In the genomic region with DNA sequence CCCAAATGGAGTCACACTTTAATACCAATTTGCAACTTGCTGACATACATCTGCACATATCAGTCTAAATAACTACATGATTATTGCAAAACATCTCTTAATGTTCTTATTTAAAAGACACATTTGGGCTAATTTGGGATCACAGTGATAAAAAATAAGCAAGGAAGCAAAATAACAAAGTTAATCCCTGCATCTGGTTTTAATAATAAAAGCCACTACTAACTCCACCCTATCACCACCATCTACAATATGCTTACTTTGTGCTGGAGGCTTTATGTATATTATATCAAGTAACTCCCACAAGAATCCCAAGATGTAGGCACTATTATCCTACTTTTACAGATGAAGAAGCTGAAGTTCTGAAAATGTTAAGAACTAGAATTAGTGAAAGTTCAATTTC, we compare ENCODE assay signal across 16 cellular contexts.
"Had no signal": no experiment of that assay in that cellular context is flagged by ENCODE, and none has a peak within 500 bp of the region (broad histone marks: within the 10 kb centered on the region; RNA-seq: fewer than 3 reads in every experiment).

No MANE protein-coding gene starts in this region.

- H3K4me3 Mint-ChIP-seq: activated CD4-positive, alpha-beta memory T cell treated with anti-CD3 and anti-CD28 coated beads for 36 hours; activated CD8-positive, alpha-beta memory T cell treated with anti-CD3 and anti-CD28 coated beads, Interleukin-2, amount 10 ng/mL, durations not matched to agents 7 days and 5 days had no signal

- H3K9me3 Mint-ChIP-seq: activated CD4-positive, alpha-beta memory T cell treated with anti-CD3 and anti-CD28 coated beads for 36 hours; activated T-helper 2 cell treated with anti-CD3 and anti-CD28 coated beads, Interferon-gamma antibody, Interleukin-2, Interleukin-4, amounts not matched to agents 10 μg/mL and 5 μg/mL and 100 μg/mL, durations not matched to agents 14 hours and 24 hours and 36 hours; stimulated activated naive B cell treated with anti-CD40 and anti-IgM and Interleukin-4, amounts not matched to agents 10 μg/mL and 1 μg/mL and 100 μg/mL, for 72 hours had no signal

- H3K27me3 ChIP-seq: adrenal gland, cardiac muscle cell, gastrocnemius medialis, pancreas, tibial artery had no signal

- H3K27me3 Mint-ChIP-seq: activated CD4-positive, alpha-beta memory T cell treated with anti-CD3 and anti-CD28 coated beads for 36 hours; activated CD8-positive, alpha-beta memory T cell treated with anti-CD3 and anti-CD28 coated beads, Interleukin-2, amount 10 ng/mL, durations not matched to agents 7 days and 5 days; stimulated activated naive B cell treated with anti-CD40 and anti-IgM and Interleukin-4, amounts not matched to agents 10 μg/mL and 1 μg/mL and 100 μg/mL, for 72 hours had no signal

- H3K4me3 ChIP-seq: adrenal gland, cardiac muscle cell, gastrocnemius medialis, lower lobe of right lung, pancreas, tibial artery had no signal

- H3K27ac Mint-ChIP-seq: activated CD4-positive, alpha-beta memory T cell treated with anti-CD3 and anti-CD28 coated beads for 36 hours; activated CD8-positive, alpha-beta memory T cell treated with anti-CD3 and anti-CD28 coated beads, Interleukin-2, amount 10 ng/mL, durations not matched to agents 7 days and 5 days; activated T-helper 2 cell treated with anti-CD3 and anti-CD28 coated beads, Interferon-gamma antibody, Interleukin-2, Interleukin-4, amounts not matched to agents 10 μg/mL and 5 μg/mL and 100 μg/mL, durations not matched to agents 14 hours and 24 hours and 36 hours had no signal

- H3K27ac ChIP-seq: adrenal gland, cardiac muscle cell, gastrocnemius medialis, lower lobe of right lung, pancreas, tibial artery had no signal

- DNase-seq: activated CD4-positive, alpha-beta memory T cell treated with anti-CD3 and anti-CD28 coated beads for 36 hours; activated CD4-positive, CD25-positive, alpha-beta regulatory T cell treated with anti-CD3 and anti-CD28 coated beads, Interleukin-2, amount 50 U/mL, for 72 hours; activated CD8-positive, alpha-beta memory T cell treated with anti-CD3 and anti-CD28 coated beads, Interleukin-2, amount 10 ng/mL, durations not matched to agents 7 days and 5 days; activated naive CD4-positive, alpha-beta T cell treated with anti-CD3 and anti-CD28 coated beads, Interleukin-2, amount 50 U/mL, for 16 hours; activated T-cell treated with anti-CD3 and anti-CD28 coated beads, Interleukin-2, amount 50 U/mL, for 1 hour; adrenal gland; gastrocnemius medialis; left colon; lower lobe of right lung; pancreas; stimulated activated CD4-positive, alpha-beta T cell treated with anti-CD3 and anti-CD28 coated beads, Interleukin-12 subunit alpha, Interleukin-12 subunit beta, amount 100 ng/mL, for 4 hours; stimulated activated CD4-positive, alpha-beta T cell treated with anti-CD3 and anti-CD28 coated beads, Interleukin-2, amount 100 ng/mL, for 24 hours; stimulated activated naive B cell treated with anti-CD40 and anti-IgM and Interleukin-4, amounts not matched to agents 10 μg/mL and 1 μg/mL and 100 μg/mL, for 72 hours; tibial artery had no signal
